8 cellular contexts compared by ENCODE assay signal in the genomic region with DNA sequence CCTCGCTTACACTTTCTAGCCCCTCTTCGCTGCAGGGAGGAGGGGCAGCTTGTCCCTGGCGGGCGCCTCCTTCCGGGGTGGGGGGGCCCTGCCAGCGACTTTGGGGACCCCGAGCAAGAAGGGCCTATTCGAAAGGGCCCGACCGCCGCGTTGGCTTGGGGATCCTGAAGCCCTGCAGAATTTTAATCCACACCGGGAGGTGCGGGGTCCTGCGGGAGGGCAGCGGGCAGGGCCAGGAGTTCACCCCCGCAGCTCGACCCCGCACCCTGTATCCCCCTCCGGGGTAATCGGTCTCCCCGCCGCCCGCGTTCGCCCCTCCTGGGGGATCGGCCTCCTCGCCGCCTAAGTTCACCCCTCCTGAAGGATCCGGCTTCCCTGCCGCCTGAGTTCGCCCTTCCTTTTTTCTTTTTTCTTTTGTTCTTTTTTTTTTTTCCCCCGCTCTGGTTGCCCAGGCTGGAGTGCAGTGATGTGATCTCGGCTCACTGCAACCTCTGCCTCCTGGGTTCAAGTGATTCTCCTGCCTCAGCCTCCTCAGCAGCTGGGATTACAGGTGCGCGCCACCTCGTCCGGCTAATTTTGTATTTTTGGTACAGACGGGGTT. TPM values are rescaled to one million over a fixed set of nuclear protein-coding genes. Genes with fewer than 3 reads are reported as not detected.
DNase-seq lines count a peak whose midpoint lies in the region; ATAC-seq and TF ChIP-seq lines count a peak whose summit lies in the region.

No MANE protein-coding gene starts in this region.

- no peaks in the 10 kb centered on the region for H3K36me3 Mint-ChIP-seq in T-helper 17 cell (ENCODE audit: low read depth)

- H3K9me3 ChIP-seq in T-helper 17 cell (ENCODE audit: control insufficient read depth, low read length, poor library complexity, severe bottlenecking): no peaks in the 10 kb centered on the region

- no peaks in the 10 kb centered on the region for H3K27me3 Mint-ChIP-seq in T-helper 17 cell

- peak; percentile 34 for TF ChIP-seq POLR2A in GM15510 (IDR thresholded peaks at IDR 0.05; ENCODE audit: borderline replicate concordance, extremely low read depth, insufficient read length)

- ATAC-seq in T-helper 17 cell: no peak
- no peak for ATAC-seq in GM21619 (IDR thresholded peaks at IDR 0.05; ENCODE audit: unreplicated experiment)

- TF ChIP-seq CTCF in fibroblast of the aortic adventitia (IDR thresholded peaks at IDR 0.05; ENCODE audit: insufficient read depth, low read length): no peak

- peak overlapping the region; percentile 78 for H3K4me3 ChIP-seq in fibroblast of the aortic adventitia (ENCODE audit: low read depth, low read length)
- H3K4me3 ChIP-seq in skeletal muscle cell (ENCODE audit: low read depth, low read length): peak overlapping the region; percentile 66

- DNase-seq in T-helper 17 cell: no peak
- DNase-seq in fibroblast of the aortic adventitia (ENCODE audit: low read depth): no peak
- DNase-seq in skeletal muscle cell (ENCODE audit: low read depth): no peak
- DNase-seq in OCI-M2 (lab: John Stamatoyannopoulos, UW; ENCODE audit: unreplicated experiment): no peak
- DNase-seq in Kasumi-1 (lab: John Stamatoyannopoulos, UW): no peak
- DNase-seq in hepatic stellate cell (ENCODE audit: low spot score): no peak

- peak overlapping the region; percentile 98 for H3K4me3 Mint-ChIP-seq in T-helper 17 cell

- H3K27ac Mint-ChIP-seq in T-helper 17 cell: peak overlapping the region; percentile 96

- peaks cover 27% of the 10 kb centered on the region for H3K4me1 Mint-ChIP-seq in T-helper 17 cell

RNA-seq across cellular contexts. Expression of gene MOB3A, which starts 0.7 kb away (rescaled TPM):
- 100 to 1,000 TPM; 108 to 162 TPM for total RNA-seq in T-helper 17 cell
- total RNA-seq in fibroblast of the aortic adventitia (ENCODE audit: low replicate concordance): 7.4 and 40.4 TPM in 2 replicates

RNA-seq across cellular contexts. Expression of gene IZUMO4, which starts 1.3 kb away (rescaled TPM):
- total RNA-seq in T-helper 17 cell (10 to 100 TPM; 12.3 to 19.8 TPM), fibroblast of the aortic adventitia (ENCODE audit: low replicate concordance) (0.16 and 1.4 TPM in 2 replicates)

RNA-seq across cellular contexts. Expression of gene MKNK2, which starts 44.4 kb away (rescaled TPM):
- 100 to 1,000 TPM; 256 to 288 TPM for total RNA-seq in T-helper 17 cell
- 75.8 and 84.3 TPM in 2 replicates for total RNA-seq in fibroblast of the aortic adventitia (ENCODE audit: low replicate concordance)

RNA-seq across cellular contexts. Expression of gene AP3D1, which starts 55.9 kb away (rescaled TPM):
- total RNA-seq in T-helper 17 cell (10 to 100 TPM; 82.2 to 86.0 TPM), fibroblast of the aortic adventitia (ENCODE audit: low replicate concordance) (82.7 and 102 TPM in 2 replicates)
